In genomic region chr7:65398671-65399070, GRCh38 we compare ENCODE assay signal across 6 cellular contexts. TPM values are rescaled to one million over a fixed set of nuclear protein-coding genes. Genes with fewer than 3 reads are reported as not detected.
DNase-seq lines count a peak whose midpoint lies in the region; FAIRE-seq and TF ChIP-seq lines count a peak whose summit lies in the region.
"Not testable (repeated sequence)": the region's sequence is repeated elsewhere in the genome, so short reads cannot be mapped to it uniquely, and the experiment has no call there.

No MANE protein-coding gene starts in this region.

- H3K4me3 ChIP-seq in Caco-2 (ENCODE audit: low read depth, low read length); astrocyte (ENCODE audit: insufficient read depth, low read depth, low read length); mammary epithelial cell (replicated peaks in 1 of 3; ENCODE audit: insufficient read depth in 1 of 3, low read depth in 2 of 3, low read length in 3 of 3); retinal pigment epithelial cell (ENCODE audit: low read length): not testable (repeated sequence)

- H4K20me1 ChIP-seq in astrocyte (ENCODE audit: insufficient read depth, low read length), result peaks cover 14% of the 10 kb centered on the region
- H4K20me1 ChIP-seq in mammary epithelial cell (ENCODE audit: insufficient read depth, low read length), result not testable (repeated sequence)

- 100% methylated on average over 2 of the region's 3 CpGs for WGBS in mammary epithelial cell (ENCODE audit: low coverage, missing lambda C conversion rate)

- POLR2A ChIA-PET in Caco-2 (lab: Charles Lee), result not testable (repeated sequence)

- peaks cover 19% of the 10 kb centered on the region; the same call in 1 of the 2 replicates for H3K9me3 ChIP-seq in Caco-2
- not testable (repeated sequence) for H3K9me3 ChIP-seq in astrocyte (ENCODE audit: insufficient read depth, low read depth, low read length); mammary epithelial cell (replicated peaks; ENCODE audit: insufficient read depth, low read length)

- FAIRE-seq in astrocyte (lab: Jason Lieb, UNC), result not testable (repeated sequence)

- not testable (repeated sequence) for H3K9ac ChIP-seq in astrocyte (ENCODE audit: low read length); mammary epithelial cell (ENCODE audit: insufficient read depth, low read length)

- dilution Hi-C loops in mammary epithelial cell (cut with HindIII; ENCODE audit: low sequenced_read_pairs), result not testable (repeated sequence)

- peaks cover 48% of the 10 kb centered on the region for H3K36me3 Mint-ChIP-seq in Caco-2 (ENCODE audit: insufficient read depth, unreplicated experiment)
- H3K36me3 Mint-ChIP-seq in astrocyte (ENCODE audit: low read depth, unreplicated experiment), result peaks cover 27% of the 10 kb centered on the region
- H3K36me3 Mint-ChIP-seq in endothelial cell (ENCODE audit: low read depth, unreplicated experiment), result peaks cover 38% of the 10 kb centered on the region

- H3K4me2 ChIP-seq in astrocyte (ENCODE audit: low read length); mammary epithelial cell (ENCODE audit: insufficient read depth, low read depth, low read length): not testable (repeated sequence)

- H2AFZ ChIP-seq in astrocyte (ENCODE audit: low read depth, low read length); mammary epithelial cell (ENCODE audit: low read depth, low read length): not testable (repeated sequence)

- not testable (repeated sequence) for H3K27me3 Mint-ChIP-seq in Caco-2 (ENCODE audit: insufficient read depth, unreplicated experiment); astrocyte (ENCODE audit: low read depth, unreplicated experiment); endothelial cell (ENCODE audit: unreplicated experiment)

- H3K27ac ChIP-seq in astrocyte (ENCODE audit: low read depth, low read length); mammary epithelial cell (ENCODE audit: insufficient read depth, low read depth, low read length): not testable (repeated sequence)

- peaks cover 17% of the 10 kb centered on the region for H3K4me1 ChIP-seq in Caco-2
- not testable (repeated sequence) for H3K4me1 ChIP-seq in astrocyte (ENCODE audit: insufficient read depth, low read length); mammary epithelial cell (ENCODE audit: insufficient read depth, low read length)

- not testable (repeated sequence) for H3K36me3 ChIP-seq in Caco-2 (ENCODE audit: control insufficient read depth, insufficient read depth, low read length); astrocyte (ENCODE audit: insufficient read depth, low read length)
- peaks cover 23% of the 10 kb centered on the region for H3K36me3 ChIP-seq in mammary epithelial cell (ENCODE audit: insufficient read depth, low read length)

- DNase-seq in Caco-2; mammary epithelial cell; endothelial cell (ENCODE audit: low spot score): not testable (repeated sequence)
- DNase-seq in HS-27A (ENCODE audit: low read depth) (peak; percentile 24), astrocyte (ENCODE audit: low read depth) (peak; percentile 43), retinal pigment epithelial cell (ENCODE audit: low read depth) (peak; percentile 44)

- CTCF ChIA-PET in Caco-2 (lab: Charles Lee); mammary epithelial cell (lab: Charles Lee; ENCODE audit: low non-redundant PET): not testable (repeated sequence)

- not testable (repeated sequence) for H3K27me3 ChIP-seq in Caco-2 (replicated peaks; ENCODE audit: control insufficient read depth, insufficient read depth, low read length); astrocyte (ENCODE audit: insufficient read depth, low read length); mammary epithelial cell (ENCODE audit: insufficient read depth, low read length)

- peaks cover 32% of the 10 kb centered on the region for H3K79me2 ChIP-seq in astrocyte (ENCODE audit: insufficient read depth, low read length)
- peaks cover 29% of the 10 kb centered on the region for H3K79me2 ChIP-seq in mammary epithelial cell (ENCODE audit: insufficient read depth, low read length)

- in situ Hi-C loops in mammary epithelial cell (cut with MboI; ENCODE audit: low sequenced_read_pairs in 2 of 2), result not testable (repeated sequence)

- H3K27ac Mint-ChIP-seq in Caco-2 (ENCODE audit: unreplicated experiment); endothelial cell (ENCODE audit: unreplicated experiment): not testable (repeated sequence)
- peak overlapping the region; percentile 73 for H3K27ac Mint-ChIP-seq in astrocyte (ENCODE audit: unreplicated experiment)

- intact Hi-C loops in Caco-2 (cut with micrococcal nuclease; ENCODE audit: unreplicated experiment), result loop anchor here (10.0 kb wide), 1 partner anchor 184 kb away; no protein-coding TSS in a partner anchor
- intact Hi-C loops in mammary epithelial cell (cut with micrococcal nuclease), result not testable (repeated sequence)

- TSS peak; percentile 8 for BruUV-seq in Caco-2 (replicated peaks; lab: Mats Ljungman, UMichigan)
- BruUV-seq in mammary epithelial cell (replicated peaks; lab: Mats Ljungman, UMichigan), result TSS peak; percentile 11

- H3K4me3 Mint-ChIP-seq in Caco-2 (ENCODE audit: unreplicated experiment); astrocyte (ENCODE audit: unreplicated experiment): not testable (repeated sequence)
- H3K4me3 Mint-ChIP-seq in endothelial cell (ENCODE audit: unreplicated experiment), result peak overlapping the region; percentile 62

- TF ChIP-seq CTCF in Caco-2 (IDR thresholded peaks at IDR 0.05; ENCODE audit: insufficient read depth in 1 of 2, low read depth in 1 of 2, low read length in 1 of 2, severe bottlenecking in 1 of 2, unreplicated experiment in 1 of 2); astrocyte (IDR thresholded peaks at IDR 0.05; ENCODE audit: insufficient read depth, low read depth, low read length); mammary epithelial cell (conservative IDR thresholded peaks at IDR 0.05 in 1 of 2, IDR thresholded peaks at IDR 0.05 in 1 of 2; ENCODE audit: extremely low read depth in 1 of 2, insufficient read depth in 1 of 2, low read depth in 1 of 2, low read length in 2 of 2); endothelial cell (IDR thresholded peaks at IDR 0.05; ENCODE audit: unreplicated experiment); retinal pigment epithelial cell (conservative IDR thresholded peaks at IDR 0.05; ENCODE audit: low read depth, low read length): not testable (repeated sequence)

- not testable (repeated sequence) for H3K9me3 Mint-ChIP-seq in Caco-2 (ENCODE audit: unreplicated experiment); astrocyte (ENCODE audit: unreplicated experiment); endothelial cell (ENCODE audit: unreplicated experiment)

- H3K4me1 Mint-ChIP-seq in Caco-2 (ENCODE audit: low read depth, unreplicated experiment), result peaks cover 14% of the 10 kb centered on the region
- H3K4me1 Mint-ChIP-seq in astrocyte (ENCODE audit: low read depth, unreplicated experiment), result peaks cover 20% of the 10 kb centered on the region
- H3K4me1 Mint-ChIP-seq in endothelial cell (ENCODE audit: unreplicated experiment), result not testable (repeated sequence)

RNA-seq across cellular contexts. Expression of gene ZNF92, which starts 25.0 kb away (rescaled TPM):
- 16.0 and 18.0 TPM in 2 replicates for total RNA-seq in Caco-2 (2022)
- 8.1 and 11.3 TPM in 2 replicates for total RNA-seq in astrocyte
- 1 to 10 TPM; 5.2 to 7.2 TPM for total RNA-seq in mammary epithelial cell
- polyA plus RNA-seq in mammary epithelial cell, result 1.7 TPM
- polyA minus RNA-seq in mammary epithelial cell, result 8.2 TPM
- 25.3 TPM for total RNA-seq in endothelial cell (ENCODE audit: unreplicated experiment)
